In the genomic region with DNA sequence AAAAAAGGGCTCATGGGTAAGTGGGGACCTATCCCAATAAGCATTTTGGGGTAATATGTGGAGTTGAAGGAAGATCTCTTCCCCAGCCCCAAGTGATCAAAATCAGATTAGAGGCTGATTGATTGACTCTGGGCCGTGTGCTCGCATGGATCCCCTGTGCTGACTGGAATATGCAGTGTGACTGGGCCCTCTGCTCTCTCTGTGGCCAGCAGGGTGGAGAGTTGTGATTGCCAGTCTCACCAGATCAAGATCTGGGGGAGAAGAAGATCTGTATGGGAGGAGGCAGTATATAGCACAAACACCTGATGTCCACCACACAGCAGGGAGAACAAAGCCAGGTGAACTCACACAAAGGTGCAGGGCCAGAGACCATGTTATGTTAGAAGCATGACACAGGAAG, we compare ENCODE assay signal across 2 cellular contexts.
TF ChIP-seq lines count a peak whose summit lies in the region.

No MANE protein-coding gene starts in this region.

TF ChIP-seq in GM23338, 12 proteins besides CTCF, POLR2A, EP300 and RAD21 (continued from another document):
- TF ChIP-seq, protein P1, sequence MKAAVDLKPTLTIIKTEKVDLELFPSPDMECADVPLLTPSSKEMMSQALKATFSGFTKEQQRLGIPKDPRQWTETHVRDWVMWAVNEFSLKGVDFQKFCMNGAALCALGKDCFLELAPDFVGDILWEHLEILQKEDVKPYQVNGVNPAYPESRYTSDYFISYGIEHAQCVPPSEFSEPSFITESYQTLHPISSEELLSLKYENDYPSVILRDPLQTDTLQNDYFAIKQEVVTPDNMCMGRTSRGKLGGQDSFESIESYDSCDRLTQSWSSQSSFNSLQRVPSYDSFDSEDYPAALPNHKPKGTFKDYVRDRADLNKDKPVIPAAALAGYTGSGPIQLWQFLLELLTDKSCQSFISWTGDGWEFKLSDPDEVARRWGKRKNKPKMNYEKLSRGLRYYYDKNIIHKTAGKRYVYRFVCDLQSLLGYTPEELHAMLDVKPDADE (IDR thresholded peaks at IDR 0.05): no peak
- TF ChIP-seq EZH2 (IDR thresholded peaks at IDR 0.05; ENCODE audit: low read depth, unreplicated experiment) (no peak), NANOG (IDR thresholded peaks at IDR 0.05; ENCODE audit: borderline replicate concordance) (no peak), ZNF114 (CRISPR knock-in tag; IDR thresholded peaks at IDR 0.05) (no peak), POLR2AphosphoS5 (IDR thresholded peaks at IDR 0.05; ENCODE audit: low read depth) (no peak), CREB1 (CRISPR knock-in tag; IDR thresholded peaks at IDR 0.05; ENCODE audit: low read depth) (no peak), JUNB (IDR thresholded peaks at IDR 0.05; ENCODE audit: unreplicated experiment) (no peak), STAT1 (IDR thresholded peaks at IDR 0.05; ENCODE audit: unreplicated experiment) (no peak)
- TF ChIP-seq, protein P2, sequence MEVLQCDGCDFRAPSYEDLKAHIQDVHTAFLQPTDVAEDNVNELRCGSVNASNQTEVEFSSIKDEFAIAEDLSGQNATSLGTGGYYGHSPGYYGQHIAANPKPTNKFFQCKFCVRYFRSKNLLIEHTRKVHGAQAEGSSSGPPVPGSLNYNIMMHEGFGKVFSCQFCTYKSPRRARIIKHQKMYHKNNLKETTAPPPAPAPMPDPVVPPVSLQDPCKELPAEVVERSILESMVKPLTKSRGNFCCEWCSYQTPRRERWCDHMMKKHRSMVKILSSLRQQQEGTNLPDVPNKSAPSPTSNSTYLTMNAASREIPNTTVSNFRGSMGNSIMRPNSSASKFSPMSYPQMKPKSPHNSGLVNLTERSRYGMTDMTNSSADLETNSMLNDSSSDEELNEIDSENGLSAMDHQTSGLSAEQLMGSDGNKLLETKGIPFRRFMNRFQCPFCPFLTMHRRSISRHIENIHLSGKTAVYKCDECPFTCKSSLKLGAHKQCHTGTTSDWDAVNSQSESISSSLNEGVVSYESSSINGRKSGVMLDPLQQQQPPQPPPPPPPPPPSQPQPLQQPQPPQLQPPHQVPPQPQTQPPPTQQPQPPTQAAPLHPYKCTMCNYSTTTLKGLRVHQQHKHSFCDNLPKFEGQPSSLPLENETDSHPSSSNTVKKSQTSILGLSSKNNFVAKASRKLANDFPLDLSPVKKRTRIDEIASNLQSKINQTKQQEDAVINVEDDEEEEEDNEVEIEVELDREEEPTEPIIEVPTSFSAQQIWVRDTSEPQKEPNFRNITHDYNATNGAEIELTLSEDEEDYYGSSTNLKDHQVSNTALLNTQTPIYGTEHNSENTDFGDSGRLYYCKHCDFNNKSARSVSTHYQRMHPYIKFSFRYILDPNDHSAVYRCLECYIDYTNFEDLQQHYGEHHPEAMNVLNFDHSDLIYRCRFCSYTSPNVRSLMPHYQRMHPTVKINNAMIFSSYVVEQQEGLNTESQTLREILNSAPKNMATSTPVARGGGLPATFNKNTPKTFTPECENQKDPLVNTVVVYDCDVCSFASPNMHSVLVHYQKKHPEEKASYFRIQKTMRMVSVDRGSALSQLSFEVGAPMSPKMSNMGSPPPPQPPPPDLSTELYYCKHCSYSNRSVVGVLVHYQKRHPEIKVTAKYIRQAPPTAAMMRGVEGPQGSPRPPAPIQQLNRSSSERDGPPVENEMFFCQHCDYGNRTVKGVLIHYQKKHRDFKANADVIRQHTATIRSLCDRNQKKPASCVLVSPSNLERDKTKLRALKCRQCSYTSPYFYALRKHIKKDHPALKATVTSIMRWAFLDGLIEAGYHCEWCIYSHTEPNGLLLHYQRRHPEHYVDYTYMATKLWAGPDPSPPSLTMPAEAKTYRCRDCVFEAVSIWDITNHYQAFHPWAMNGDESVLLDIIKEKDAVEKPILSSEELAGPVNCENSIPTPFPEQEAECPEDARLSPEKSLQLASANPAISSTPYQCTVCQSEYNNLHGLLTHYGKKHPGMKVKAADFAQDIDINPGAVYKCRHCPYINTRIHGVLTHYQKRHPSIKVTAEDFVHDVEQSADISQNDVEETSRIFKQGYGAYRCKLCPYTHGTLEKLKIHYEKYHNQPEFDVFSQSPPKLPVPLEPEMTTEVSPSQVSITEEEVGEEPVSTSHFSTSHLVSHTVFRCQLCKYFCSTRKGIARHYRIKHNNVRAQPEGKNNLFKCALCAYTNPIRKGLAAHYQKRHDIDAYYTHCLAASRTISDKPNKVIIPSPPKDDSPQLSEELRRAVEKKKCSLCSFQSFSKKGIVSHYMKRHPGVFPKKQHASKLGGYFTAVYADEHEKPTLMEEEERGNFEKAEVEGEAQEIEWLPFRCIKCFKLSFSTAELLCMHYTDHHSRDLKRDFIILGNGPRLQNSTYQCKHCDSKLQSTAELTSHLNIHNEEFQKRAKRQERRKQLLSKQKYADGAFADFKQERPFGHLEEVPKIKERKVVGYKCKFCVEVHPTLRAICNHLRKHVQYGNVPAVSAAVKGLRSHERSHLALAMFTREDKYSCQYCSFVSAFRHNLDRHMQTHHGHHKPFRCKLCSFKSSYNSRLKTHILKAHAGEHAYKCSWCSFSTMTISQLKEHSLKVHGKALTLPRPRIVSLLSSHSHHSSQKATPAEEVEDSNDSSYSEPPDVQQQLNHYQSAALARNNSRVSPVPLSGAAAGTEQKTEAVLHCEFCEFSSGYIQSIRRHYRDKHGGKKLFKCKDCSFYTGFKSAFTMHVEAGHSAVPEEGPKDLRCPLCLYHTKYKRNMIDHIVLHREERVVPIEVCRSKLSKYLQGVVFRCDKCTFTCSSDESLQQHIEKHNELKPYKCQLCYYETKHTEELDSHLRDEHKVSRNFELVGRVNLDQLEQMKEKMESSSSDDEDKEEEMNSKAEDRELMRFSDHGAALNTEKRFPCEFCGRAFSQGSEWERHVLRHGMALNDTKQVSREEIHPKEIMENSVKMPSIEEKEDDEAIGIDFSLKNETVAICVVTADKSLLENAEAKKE (CRISPR knock-in tag; IDR thresholded peaks at IDR 0.05): no peak
- TF ChIP-seq, protein P3, sequence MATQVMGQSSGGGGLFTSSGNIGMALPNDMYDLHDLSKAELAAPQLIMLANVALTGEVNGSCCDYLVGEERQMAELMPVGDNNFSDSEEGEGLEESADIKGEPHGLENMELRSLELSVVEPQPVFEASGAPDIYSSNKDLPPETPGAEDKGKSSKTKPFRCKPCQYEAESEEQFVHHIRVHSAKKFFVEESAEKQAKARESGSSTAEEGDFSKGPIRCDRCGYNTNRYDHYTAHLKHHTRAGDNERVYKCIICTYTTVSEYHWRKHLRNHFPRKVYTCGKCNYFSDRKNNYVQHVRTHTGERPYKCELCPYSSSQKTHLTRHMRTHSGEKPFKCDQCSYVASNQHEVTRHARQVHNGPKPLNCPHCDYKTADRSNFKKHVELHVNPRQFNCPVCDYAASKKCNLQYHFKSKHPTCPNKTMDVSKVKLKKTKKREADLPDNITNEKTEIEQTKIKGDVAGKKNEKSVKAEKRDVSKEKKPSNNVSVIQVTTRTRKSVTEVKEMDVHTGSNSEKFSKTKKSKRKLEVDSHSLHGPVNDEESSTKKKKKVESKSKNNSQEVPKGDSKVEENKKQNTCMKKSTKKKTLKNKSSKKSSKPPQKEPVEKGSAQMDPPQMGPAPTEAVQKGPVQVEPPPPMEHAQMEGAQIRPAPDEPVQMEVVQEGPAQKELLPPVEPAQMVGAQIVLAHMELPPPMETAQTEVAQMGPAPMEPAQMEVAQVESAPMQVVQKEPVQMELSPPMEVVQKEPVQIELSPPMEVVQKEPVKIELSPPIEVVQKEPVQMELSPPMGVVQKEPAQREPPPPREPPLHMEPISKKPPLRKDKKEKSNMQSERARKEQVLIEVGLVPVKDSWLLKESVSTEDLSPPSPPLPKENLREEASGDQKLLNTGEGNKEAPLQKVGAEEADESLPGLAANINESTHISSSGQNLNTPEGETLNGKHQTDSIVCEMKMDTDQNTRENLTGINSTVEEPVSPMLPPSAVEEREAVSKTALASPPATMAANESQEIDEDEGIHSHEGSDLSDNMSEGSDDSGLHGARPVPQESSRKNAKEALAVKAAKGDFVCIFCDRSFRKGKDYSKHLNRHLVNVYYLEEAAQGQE (IDR thresholded peaks at IDR 0.05; ENCODE audit: unreplicated experiment): no peak

TF ChIP-seq in WTC11, 78 proteins besides CTCF, POLR2A, EP300 and RAD21:
- TF ChIP-seq, protein P4, sequence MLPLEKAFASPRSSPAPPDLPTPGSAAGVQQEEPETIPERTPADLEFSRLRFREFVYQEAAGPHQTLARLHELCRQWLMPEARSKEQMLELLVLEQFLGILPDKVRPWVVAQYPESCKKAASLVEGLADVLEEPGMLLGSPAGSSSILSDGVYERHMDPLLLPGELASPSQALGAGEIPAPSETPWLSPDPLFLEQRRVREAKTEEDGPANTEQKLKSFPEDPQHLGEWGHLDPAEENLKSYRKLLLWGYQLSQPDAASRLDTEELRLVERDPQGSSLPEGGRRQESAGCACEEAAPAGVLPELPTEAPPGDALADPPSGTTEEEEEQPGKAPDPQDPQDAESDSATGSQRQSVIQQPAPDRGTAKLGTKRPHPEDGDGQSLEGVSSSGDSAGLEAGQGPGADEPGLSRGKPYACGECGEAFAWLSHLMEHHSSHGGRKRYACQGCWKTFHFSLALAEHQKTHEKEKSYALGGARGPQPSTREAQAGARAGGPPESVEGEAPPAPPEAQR (CRISPR knock-in tag; IDR thresholded peaks at IDR 0.05): no peak
- TF ChIP-seq JUN (CRISPR knock-in tag; IDR thresholded peaks at IDR 0.05): no peak
- TF ChIP-seq, protein P5, sequence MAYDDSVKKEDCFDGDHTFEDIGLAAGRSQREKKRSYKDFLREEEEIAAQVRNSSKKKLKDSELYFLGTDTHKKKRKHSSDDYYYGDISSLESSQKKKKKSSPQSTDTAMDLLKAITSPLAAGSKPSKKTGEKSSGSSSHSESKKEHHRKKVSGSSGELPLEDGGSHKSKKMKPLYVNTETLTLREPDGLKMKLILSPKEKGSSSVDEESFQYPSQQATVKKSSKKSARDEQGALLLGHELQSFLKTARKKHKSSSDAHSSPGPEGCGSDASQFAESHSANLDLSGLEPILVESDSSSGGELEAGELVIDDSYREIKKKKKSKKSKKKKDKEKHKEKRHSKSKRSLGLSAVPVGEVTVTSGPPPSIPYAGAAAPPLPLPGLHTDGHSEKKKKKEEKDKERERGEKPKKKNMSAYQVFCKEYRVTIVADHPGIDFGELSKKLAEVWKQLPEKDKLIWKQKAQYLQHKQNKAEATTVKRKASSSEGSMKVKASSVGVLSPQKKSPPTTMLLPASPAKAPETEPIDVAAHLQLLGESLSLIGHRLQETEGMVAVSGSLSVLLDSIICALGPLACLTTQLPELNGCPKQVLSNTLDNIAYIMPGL (CRISPR knock-in tag; IDR thresholded peaks at IDR 0.05): no peak
- no peak for TF ChIP-seq HMGA2 (CRISPR knock-in tag; IDR thresholded peaks at IDR 0.05)
- no peak for TF ChIP-seq GTF2I (CRISPR knock-in tag; conservative IDR thresholded peaks at IDR 0.05)
- TF ChIP-seq, protein P6, sequence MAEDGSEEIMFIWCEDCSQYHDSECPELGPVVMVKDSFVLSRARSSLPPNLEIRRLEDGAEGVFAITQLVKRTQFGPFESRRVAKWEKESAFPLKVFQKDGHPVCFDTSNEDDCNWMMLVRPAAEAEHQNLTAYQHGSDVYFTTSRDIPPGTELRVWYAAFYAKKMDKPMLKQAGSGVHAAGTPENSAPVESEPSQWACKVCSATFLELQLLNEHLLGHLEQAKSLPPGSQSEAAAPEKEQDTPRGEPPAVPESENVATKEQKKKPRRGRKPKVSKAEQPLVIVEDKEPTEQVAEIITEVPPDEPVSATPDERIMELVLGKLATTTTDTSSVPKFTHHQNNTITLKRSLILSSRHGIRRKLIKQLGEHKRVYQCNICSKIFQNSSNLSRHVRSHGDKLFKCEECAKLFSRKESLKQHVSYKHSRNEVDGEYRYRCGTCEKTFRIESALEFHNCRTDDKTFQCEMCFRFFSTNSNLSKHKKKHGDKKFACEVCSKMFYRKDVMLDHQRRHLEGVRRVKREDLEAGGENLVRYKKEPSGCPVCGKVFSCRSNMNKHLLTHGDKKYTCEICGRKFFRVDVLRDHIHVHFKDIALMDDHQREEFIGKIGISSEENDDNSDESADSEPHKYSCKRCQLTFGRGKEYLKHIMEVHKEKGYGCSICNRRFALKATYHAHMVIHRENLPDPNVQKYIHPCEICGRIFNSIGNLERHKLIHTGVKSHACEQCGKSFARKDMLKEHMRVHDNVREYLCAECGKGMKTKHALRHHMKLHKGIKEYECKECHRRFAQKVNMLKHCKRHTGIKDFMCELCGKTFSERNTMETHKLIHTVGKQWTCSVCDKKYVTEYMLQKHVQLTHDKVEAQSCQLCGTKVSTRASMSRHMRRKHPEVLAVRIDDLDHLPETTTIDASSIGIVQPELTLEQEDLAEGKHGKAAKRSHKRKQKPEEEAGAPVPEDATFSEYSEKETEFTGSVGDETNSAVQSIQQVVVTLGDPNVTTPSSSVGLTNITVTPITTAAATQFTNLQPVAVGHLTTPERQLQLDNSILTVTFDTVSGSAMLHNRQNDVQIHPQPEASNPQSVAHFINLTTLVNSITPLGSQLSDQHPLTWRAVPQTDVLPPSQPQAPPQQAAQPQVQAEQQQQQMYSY (CRISPR knock-in tag; IDR thresholded peaks at IDR 0.05): no peak
- no peak for TF ChIP-seq GRHL2 (CRISPR knock-in tag; IDR thresholded peaks at IDR 0.05; ENCODE audit: insufficient replicate concordance, severe bottlenecking)
- no peak for TF ChIP-seq ZNF138 (CRISPR knock-in tag; conservative IDR thresholded peaks at IDR 0.05)
- TF ChIP-seq, protein P7, sequence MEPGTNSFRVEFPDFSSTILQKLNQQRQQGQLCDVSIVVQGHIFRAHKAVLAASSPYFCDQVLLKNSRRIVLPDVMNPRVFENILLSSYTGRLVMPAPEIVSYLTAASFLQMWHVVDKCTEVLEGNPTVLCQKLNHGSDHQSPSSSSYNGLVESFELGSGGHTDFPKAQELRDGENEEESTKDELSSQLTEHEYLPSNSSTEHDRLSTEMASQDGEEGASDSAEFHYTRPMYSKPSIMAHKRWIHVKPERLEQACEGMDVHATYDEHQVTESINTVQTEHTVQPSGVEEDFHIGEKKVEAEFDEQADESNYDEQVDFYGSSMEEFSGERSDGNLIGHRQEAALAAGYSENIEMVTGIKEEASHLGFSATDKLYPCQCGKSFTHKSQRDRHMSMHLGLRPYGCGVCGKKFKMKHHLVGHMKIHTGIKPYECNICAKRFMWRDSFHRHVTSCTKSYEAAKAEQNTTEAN (CRISPR knock-in tag; IDR thresholded peaks at IDR 0.05): no peak
- no peak for TF ChIP-seq SMAD3 (CRISPR knock-in tag; IDR thresholded peaks at IDR 0.05; ENCODE audit: borderline replicate concordance)
- TF ChIP-seq OVOL2 (CRISPR knock-in tag; IDR thresholded peaks at IDR 0.05; ENCODE audit: borderline replicate concordance): no peak
TF ChIP-seq in WTC11: peak in this region for 0.
